In genomic region chr19:55461259-55461973, GRCh38 we compare ENCODE assay signal across 8 cellular contexts. TPM values are rescaled to one million over a fixed set of nuclear protein-coding genes. Genes with fewer than 3 reads are reported as not detected.
A peak's percentile ranks its signal among the peaks of the same experiment; 100 is the strongest.
DNase-seq lines count a peak whose midpoint lies in the region; ATAC-seq and TF ChIP-seq lines count a peak whose summit lies in the region.

TSS of gene ISOC2 (minus strand) at chr19:55461642. CDS start at chr19:55456486, 5,156 bp downstream.

- DNase-seq in DMS53 (lab: John Stamatoyannopoulos, UW) (peak; percentile 100), KG1 (lab: John Stamatoyannopoulos, UW) (peak; percentile 99), Panc1 (ENCODE audit: low read depth, low spot score) (peak; percentile 98), erythroblast (lab: John Stamatoyannopoulos, UW) (peak; percentile 100)
- peak; percentile 100 for DNase-seq in activated T-cell treated with anti-CD3 and anti-CD28 coated beads, Interleukin-2, amount 50 U/mL, for 4 hours
- peak; percentile 100 for DNase-seq in stimulated activated CD8-positive, alpha-beta memory T cell treated with anti-CD3 and anti-CD28 coated beads, Interleukin-4, amount 100 ng/mL, for 48 hours

- BruUV-seq in Panc1 (replicated peaks; lab: Mats Ljungman, UMichigan), result no TSS peak

- H3K4me1 ChIP-seq in Panc1 (ENCODE audit: control insufficient read depth, insufficient read depth, low read length) (peaks cover 15% of the 10 kb centered on the region), mucosa of rectum (ENCODE audit: control insufficient read depth in 2 of 2, insufficient read depth in 2 of 2, low read length in 2 of 2) (peaks cover 7 to 12% of the 10 kb centered on the region in 2 donors)

- no peak for TF ChIP-seq CTCF in Panc1 (IDR thresholded peaks at IDR 0.05)

- H3K27ac ChIP-seq in Panc1 (ENCODE audit: low read length), result peak within 1 kb of the TSS; percentile 92
- H3K27ac ChIP-seq in mucosa of rectum (ENCODE audit: low read depth in 2 of 2, low read length in 2 of 2), result peak within 1 kb of the TSS; percentile 84 to 95

- peak within 1 kb of the TSS; percentile 82 for H3K4me3 Mint-ChIP-seq in activated T-cell treated with anti-CD3 and anti-CD28 coated beads, Interleukin-2, amount 50 U/mL, for 4 hours

- no peaks in the 10 kb centered on the region for H3K9me3 ChIP-seq in Panc1 (ENCODE audit: control insufficient read depth, insufficient read depth, low read depth, low read length)
- H3K9me3 ChIP-seq in mucosa of rectum (ENCODE audit: control insufficient read depth in 2 of 2, low read length in 2 of 2), result no peaks in the 10 kb centered on the region

- intact Hi-C loops in Panc1 (cut with micrococcal nuclease; ENCODE audit: unreplicated experiment), result no loop called here

- TF ChIP-seq POLR2A in erythroblast (IDR thresholded peaks at IDR 0.05; ENCODE audit: low read length), result peak; percentile 83

- H3K27me3 Mint-ChIP-seq in activated T-cell treated with anti-CD3 and anti-CD28 coated beads, Interleukin-2, amount 50 U/mL, for 4 hours (ENCODE audit: low read depth), result no peaks in the 10 kb centered on the region

- peak within 1 kb of the TSS; percentile 91 to 92 for H3K4me3 ChIP-seq in Panc1 (ENCODE audit: low read depth in 2 of 2, low read length in 2 of 2)
- H3K4me3 ChIP-seq in mucosa of rectum (ENCODE audit: low read length in 2 of 2), result peak within 1 kb of the TSS; percentile 90

- peak within 1 kb of the TSS; percentile 90 to 95 for H3K9ac ChIP-seq in mucosa of rectum (ENCODE audit: low read depth in 1 of 2, low read length in 2 of 2)

- ATAC-seq in GM21723 (IDR thresholded peaks at IDR 0.05; ENCODE audit: unreplicated experiment), result peak; percentile 90
- peak; percentile 96 for ATAC-seq in Panc1
- ATAC-seq in activated T-cell treated with anti-CD3 and anti-CD28 coated beads, Interleukin-2, amount 50 U/mL, for 4 hours, result peak; percentile 98

- H3K9me3 Mint-ChIP-seq in activated T-cell treated with anti-CD3 and anti-CD28 coated beads, Interleukin-2, amount 50 U/mL, for 4 hours, result no peaks in the 10 kb centered on the region

- no peaks in the 10 kb centered on the region for H3K36me3 ChIP-seq in Panc1 (ENCODE audit: control insufficient read depth, insufficient read depth, low read length)
- peaks cover 0 to 3% of the 10 kb centered on the region in 2 donors for H3K36me3 ChIP-seq in mucosa of rectum (ENCODE audit: control insufficient read depth in 2 of 2, insufficient read depth in 2 of 2, low read length in 2 of 2)

- in situ Hi-C loops in Panc1 (cut with HindIII; ENCODE audit: low pct_unique_long_range_greater_than_20kb, low sequenced_read_pairs), result no loop called here

- H3K4me1 Mint-ChIP-seq in activated T-cell treated with anti-CD3 and anti-CD28 coated beads, Interleukin-2, amount 50 U/mL, for 4 hours (ENCODE audit: low read depth), result peaks cover 19% of the 10 kb centered on the region

- CTCF ChIA-PET in Panc1 (lab: Charles Lee), result interaction anchor here (0.6 to 1.3 kb wide), 2 partner anchors 10 to 43 kb away, joined by 3 to 10 read pairs; no protein-coding TSS in a partner anchor

- POLR2A ChIA-PET in Panc1 (lab: Charles Lee), result interaction anchor here (0.8 to 1.0 kb wide), 3 partner anchors 12 to 47 kb away, joined by 3 to 6 read pairs (median 3); no protein-coding TSS in a partner anchor

- H3K36me3 Mint-ChIP-seq in activated T-cell treated with anti-CD3 and anti-CD28 coated beads, Interleukin-2, amount 50 U/mL, for 4 hours (ENCODE audit: insufficient read depth), result no peaks in the 10 kb centered on the region

- H3K27me3 ChIP-seq in Panc1 (ENCODE audit: control insufficient read depth, insufficient read depth, low read length), result no peaks in the 10 kb centered on the region
- H3K27me3 ChIP-seq in mucosa of rectum (ENCODE audit: control insufficient read depth in 2 of 2, insufficient read depth in 2 of 2, low read length in 2 of 2), result peaks cover 0 to 2% of the 10 kb centered on the region in 2 donors

RNA-seq across cellular contexts. Expression of gene ISOC2, which starts in this region (rescaled TPM):
- 150 TPM for total RNA-seq in Panc1 (2021; ENCODE audit: unreplicated experiment)
- polyA plus RNA-seq in Panc1 (2012; ENCODE audit: insufficient read length), result 195 TPM
- total RNA-seq in activated T-cell treated with anti-CD3 and anti-CD28 coated beads, Interleukin-2, amount 50 U/mL, for 4 hours, result 10 to 100 TPM; 63.2 to 65.1 (median 64.5) TPM

Comparison
In these comparisons a context has a peak if more than half of its experiments do, and no peak if none do; other contexts are left out.
1. Peak in every context shown above with its lines: DNase-seq, ATAC-seq, H3K4me3 ChIP-seq and H3K27ac ChIP-seq.